Comparison of ENCODE assay signal across 8 cellular contexts in the genomic region with DNA sequence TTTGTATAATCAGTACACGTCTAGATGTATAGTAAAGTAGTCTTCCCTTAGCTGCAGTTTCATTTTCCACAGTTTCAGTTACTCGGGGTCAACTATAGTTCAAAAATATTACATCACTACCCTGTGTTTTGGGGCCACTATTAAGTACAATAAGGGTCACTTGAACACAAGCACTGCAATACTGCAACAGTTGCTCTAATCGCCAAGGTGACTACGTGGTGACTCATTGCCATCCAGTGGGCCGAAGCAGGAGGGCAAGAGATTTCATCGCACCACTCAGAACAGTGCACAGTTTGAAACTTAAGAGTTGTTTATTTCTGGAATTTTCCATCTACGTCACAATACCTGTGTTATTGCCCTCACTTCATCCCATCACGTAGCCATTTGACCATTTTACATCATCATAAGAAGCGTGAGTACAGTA. TPM values are rescaled to one million over a fixed set of nuclear protein-coding genes. Genes with fewer than 3 reads are reported as not detected.
DNase-seq lines count a peak whose midpoint lies in the region; ATAC-seq, FAIRE-seq and TF ChIP-seq lines count a peak whose summit lies in the region.

A gene (plus strand): TSS at position 379 of the 424 bp plus-strand sequence. CDS start 18,994 bp downstream, outside the sequence.

- peak in 3 of 5 donors; percentile 13 to 55 (median 13) for DNase-seq in CD8-positive, alpha-beta memory T cell
- DNase-seq in GM19239 (ENCODE audit: insufficient read length, low spot score) (no peak), SK-N-SH (peak; percentile 3), glomerular visceral epithelial cell (ENCODE audit: extremely low spot score) (peak; percentile 88), G401 (ENCODE audit: low spot score) (no peak), NCI-H774 (lab: John Stamatoyannopoulos, UW) (no peak)
- DNase-seq in stimulated activated CD8-positive, alpha-beta memory T cell treated with anti-CD3 and anti-CD28 coated beads, Interleukin-4, amount 100 ng/mL, for 48 hours, result peak; percentile 25

- no peaks in the 10 kb centered on the region for H3K9me3 ChIP-seq in CD8-positive, alpha-beta memory T cell (ENCODE audit: low read length)
- no peaks in the 10 kb centered on the region for H3K9me3 ChIP-seq in SK-N-SH

- peak within 1 kb of the TSS; percentile 9 for H3K27ac ChIP-seq in CD8-positive, alpha-beta memory T cell (ENCODE audit: low read depth, low read length)
- H3K27ac ChIP-seq in SK-N-SH (ENCODE audit: low read depth in 2 of 2, low read length in 1 of 2), result no peak within 1 kb of the TSS

- TF ChIP-seq RAD21 in SK-N-SH (IDR thresholded peaks at IDR 0.05; ENCODE audit: low read length), result peak; percentile 65

- peak; percentile 85 for FAIRE-seq in GM19239 (lab: Jason Lieb, UNC)

- H3F3A ChIP-seq in SK-N-SH (replicated peaks; ENCODE audit: insufficient read depth), result no peaks in the 10 kb centered on the region

- peak within 1 kb of the TSS in 6 of 7 donors; percentile 7 to 82 (median 53) for H3K4me3 Mint-ChIP-seq in CD8-positive, alpha-beta memory T cell

- peak; percentile 73 for ATAC-seq in HG03432 (IDR thresholded peaks at IDR 0.05; ENCODE audit: unreplicated experiment)

- peak within 1 kb of the TSS in 7 of 8 donors; percentile 10 to 84 (median 77) for H3K27ac Mint-ChIP-seq in CD8-positive, alpha-beta memory T cell

- no peaks in the 10 kb centered on the region for H3K9me2 ChIP-seq in SK-N-SH

- H3K4me3 ChIP-seq in CD8-positive, alpha-beta memory T cell (ENCODE audit: low read length), result no peak within 1 kb of the TSS
- no peak within 1 kb of the TSS for H3K4me3 ChIP-seq in SK-N-SH (ENCODE audit: low read depth in 2 of 2, low read length in 1 of 2)

- 0 out of 2 replicates have a peak within 1 kb of the TSS, but pooled peaks have one; percentile 52 for H2AFZ ChIP-seq in SK-N-SH (ENCODE audit: low read depth)

- POLR2A ChIA-PET in CD8-positive, alpha-beta memory T cell (lab: Charles Lee), result no interaction called here
- POLR2A ChIA-PET in SK-N-SH (lab: Yijun Ruan, JAX), result no interaction called here

- H3K9ac ChIP-seq in SK-N-SH, result no peak within 1 kb of the TSS

- no peaks in the 10 kb centered on the region for H3K79me2 ChIP-seq in SK-N-SH (ENCODE audit: insufficient read depth)

- peaks cover 11 to 19% (median 15%) of the 10 kb centered on the region in 3 donors for H3K4me1 Mint-ChIP-seq in CD8-positive, alpha-beta memory T cell

- CTCF ChIA-PET in CD8-positive, alpha-beta memory T cell (lab: Charles Lee), result interaction anchor here (0.9 kb wide), 1 partner anchor 397 kb away, joined by 3 read pairs; no protein-coding TSS in a partner anchor
- CTCF ChIA-PET in SK-N-SH (lab: Yijun Ruan, JAX), result interaction anchor here (0.6 to 1.5 kb wide), 4 partner anchors 35 to 397 kb away, joined by 3 to 5 read pairs (median 4); no protein-coding TSS in a partner anchor

- no peak for TF ChIP-seq EP300 in SK-N-SH (IDR thresholded peaks at IDR 0.05; ENCODE audit: borderline replicate concordance in 1 of 2, low read depth in 1 of 2, low read length in 1 of 2)

- no peaks in the 10 kb centered on the region for H3K9me3 Mint-ChIP-seq in CD8-positive, alpha-beta memory T cell

- 50% methylated on average over 9 of the region's 9 CpGs for WGBS in SK-N-SH (ENCODE audit: low lambda C conversion rate)

- in situ Hi-C loops in G401 (cut with HindIII; ENCODE audit: low sequenced_read_pairs), result no loop called here

- H3K27me3 ChIP-seq in CD8-positive, alpha-beta memory T cell (ENCODE audit: insufficient read depth, low read length, poor library complexity, severe bottlenecking), result no peaks in the 10 kb centered on the region
- no peaks in the 10 kb centered on the region; the same call in 1 of the 2 replicates for H3K27me3 ChIP-seq in SK-N-SH (ENCODE audit: insufficient read depth)

- TF ChIP-seq CTCF in SK-N-SH (IDR thresholded peaks at IDR 0.05), result peak; percentile 45

- peaks cover 9 to 23% of the 10 kb centered on the region in 2 donors for H3K27me3 Mint-ChIP-seq in CD8-positive, alpha-beta memory T cell

- no peaks in the 10 kb centered on the region for H3K4me1 ChIP-seq in CD8-positive, alpha-beta memory T cell (ENCODE audit: insufficient read depth, low read length)
- H3K4me1 ChIP-seq in SK-N-SH (ENCODE audit: control insufficient read depth in 1 of 2, insufficient read depth in 2 of 2, low read depth in 1 of 2, low read length in 1 of 2), result no peaks in the 10 kb centered on the region

- no peaks in the 10 kb centered on the region for H4K20me1 ChIP-seq in SK-N-SH (ENCODE audit: insufficient read depth)

- 0 out of 2 replicates have a peak within 1 kb of the TSS, but pooled peaks have one; percentile 20 for H3K4me2 ChIP-seq in SK-N-SH

- H3K36me3 Mint-ChIP-seq in CD8-positive, alpha-beta memory T cell, result no peaks in the 10 kb centered on the region

- H3K36me3 ChIP-seq in CD8-positive, alpha-beta memory T cell (ENCODE audit: insufficient read depth, low read length), result no peaks in the 10 kb centered on the region
- no peaks in the 10 kb centered on the region for H3K36me3 ChIP-seq in SK-N-SH (replicated peaks in 1 of 2; ENCODE audit: control insufficient read depth in 1 of 2, insufficient read depth in 2 of 2, low read length in 1 of 2)

TF ChIP-seq in SK-N-SH, 30 proteins besides CTCF, POLR2A, EP300 and RAD21:
- TF ChIP-seq JUND (IDR thresholded peaks at IDR 0.05) (no peak), NFIC (IDR thresholded peaks at IDR 0.05; ENCODE audit: borderline replicate concordance) (no peak), RXRA (IDR thresholded peaks at IDR 0.05; ENCODE audit: borderline replicate concordance, low read depth) (peak; percentile 75; the same call in 1 of the 2 replicates), FOSL2 (IDR thresholded peaks at IDR 0.05; ENCODE audit: borderline replicate concordance, low read depth) (peak; percentile 67; the same call in 1 of the 2 replicates), EZH2phosphoT487 (IDR thresholded peaks at IDR 0.05; ENCODE audit: borderline replicate concordance, low read depth) (no peak), SMC3 (IDR thresholded peaks at IDR 0.05; ENCODE audit: low read depth, low read length) (peak; percentile 29; the same call in 1 of the 2 replicates)
TF ChIP-seq in SK-N-SH: peak in this region for 3.

RNA-seq across cellular contexts. Expression of the gene that starts here (rescaled TPM):
- total RNA-seq in CD8-positive, alpha-beta memory T cell, result not detected
- polyA plus RNA-seq in CD8-positive, alpha-beta memory T cell, result not detected
- not detected in 2 replicates for polyA plus RNA-seq in SK-N-SH (2012; rRNA removed)
- polyA plus RNA-seq in SK-N-SH (2012; cell fraction: cytosol; rRNA removed), result not detected in 2 replicates
- polyA plus RNA-seq in SK-N-SH (2012; cell fraction: nucleus; rRNA removed), result not detected in 2 replicates
- not detected in 2 replicates for total RNA-seq in G401 (2014; rRNA removed; shearing (Covaris generic))

Comparison
In these comparisons a context has a peak if more than half of its experiments do, and no peak if none do; other contexts are left out.
1. Peak in DNase-seq and H3K27ac ChIP-seq in CD8-positive, alpha-beta memory T cell; RNA of the gene not detected or under 1 TPM.
2. Peak in DNase-seq and H3K4me2 ChIP-seq in SK-N-SH; RNA of the gene not detected or under 1 TPM.
3. DNase-seq: peak in glomerular visceral epithelial cell (single experiment) and stimulated activated CD8-positive, alpha-beta memory T cell treated with anti-CD3 and anti-CD28 coated beads, Interleukin-4, amount 100 ng/mL, for 48 hours (single experiment); none in GM19239 (single experiment), G401 (single experiment) and NCI-H774 (single experiment).